Comparison of ENCODE assay signal across 24 cellular contexts in the genomic region with DNA sequence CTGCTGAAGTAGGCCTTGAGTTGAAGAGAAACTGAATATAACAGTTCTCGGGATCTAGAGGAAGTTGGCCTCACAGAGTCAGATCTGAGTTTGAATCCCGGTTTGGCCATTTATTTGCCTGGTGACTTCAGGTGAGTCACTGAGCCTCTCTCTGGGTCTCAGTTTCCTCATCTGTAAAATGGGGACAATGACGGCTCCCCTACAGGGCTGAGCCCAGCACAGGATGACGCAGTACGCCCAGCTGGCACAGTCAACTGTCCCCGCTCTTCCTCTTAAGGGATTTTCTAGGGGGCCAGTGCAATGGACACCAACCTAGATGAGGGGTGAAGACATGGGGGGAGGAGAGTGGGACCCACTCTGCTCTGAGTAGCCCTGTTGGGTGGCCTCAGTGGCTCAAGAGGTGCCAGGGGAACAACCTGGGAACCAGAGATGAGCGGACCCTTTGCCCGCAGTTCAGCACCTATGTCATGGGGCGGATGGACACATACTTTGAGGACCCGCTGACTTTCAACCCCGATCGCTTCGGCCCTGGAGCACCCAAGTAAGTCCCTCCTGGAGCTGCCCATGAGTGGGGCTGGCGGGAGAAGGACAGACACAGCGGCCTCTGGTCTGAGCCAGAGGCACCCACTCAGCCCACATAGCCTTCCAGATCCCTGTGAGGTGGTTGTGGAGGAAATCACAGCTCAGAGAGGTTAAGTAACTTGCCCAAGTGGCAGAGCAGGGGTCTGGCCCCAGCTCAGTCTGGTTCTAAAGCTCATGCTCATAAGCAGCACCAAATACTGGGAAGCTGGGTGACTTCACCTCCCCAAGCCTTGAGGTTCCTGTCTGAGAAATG. TPM values are rescaled to one million over a fixed set of nuclear protein-coding genes. Genes with fewer than 3 reads are reported as not detected.
A peak's percentile ranks its signal among the peaks of the same experiment; 100 is the strongest.
DNase-seq lines count a peak whose midpoint lies in the region; ATAC-seq and TF ChIP-seq lines count a peak whose summit lies in the region.
"Had no signal": no experiment of that assay in that cellular context is flagged by ENCODE, and none has a peak within 500 bp of the region (broad histone marks: within the 10 kb centered on the region; RNA-seq: fewer than 3 reads in every experiment).

No MANE protein-coding gene starts in this region.

- intact Hi-C loops in sigmoid colon (cut with DNase I), result no loop called here

- H3K4me3 ChIP-seq in WERI-Rb-1 (ENCODE audit: low read depth, low read length) (no peak overlapping the region), sigmoid colon (no peak overlapping the region), brain microvascular endothelial cell (ENCODE audit: low read depth, low read length) (no peak overlapping the region)
- H3K4me3 ChIP-seq: GM23248, pancreas, SJSA1, upper lobe of left lung had no signal

- DNase-seq in activated T-cell treated with anti-CD3 and anti-CD28 coated beads, Interleukin-2, amount 50 U/mL, for 24 hours, result peak; percentile 16
- no peak for DNase-seq in activated T-cell treated with anti-CD3 and anti-CD28 coated beads, Interleukin-2, amount 50 U/mL, for 72 hours
- DNase-seq in WERI-Rb-1 (no peak), left lobe of liver (ENCODE audit: low spot score) (peak; percentile 33), sigmoid colon (peak; percentile 38), brain microvascular endothelial cell (no peak)
- DNase-seq in activated CD8-positive, alpha-beta T cell treated with anti-CD3 and anti-CD28 coated beads, Interleukin-2, amount 10 ng/mL, durations not matched to agents 7 days and 5 days, result no peak
- DNase-seq: AML-193, cerebellar nuclear complex, GDM1, GM23248, left colon, NCI-H1694, NCI-H2171, NCI-H510A treated with DMSO at 0.1 percent for 48 hours, T-helper 1 cell had no signal

- TF ChIP-seq POLR2A in sigmoid colon (IDR thresholded peaks at IDR 0.05), result no peak

- no peaks in the 10 kb centered on the region for H3K36me3 Mint-ChIP-seq in activated T-cell treated with anti-CD3 and anti-CD28 coated beads, Interleukin-2, amount 50 U/mL, for 24 hours (ENCODE audit: low read depth)
- no peaks in the 10 kb centered on the region for H3K36me3 Mint-ChIP-seq in activated T-cell treated with anti-CD3 and anti-CD28 coated beads, Interleukin-2, amount 50 U/mL, for 72 hours (ENCODE audit: insufficient read depth in 2 of 2)
- H3K36me3 Mint-ChIP-seq in activated CD8-positive, alpha-beta T cell treated with anti-CD3 and anti-CD28 coated beads, Interleukin-2, amount 10 ng/mL, durations not matched to agents 7 days and 5 days (ENCODE audit: low read depth), result no peaks in the 10 kb centered on the region
- H3K36me3 Mint-ChIP-seq: activated naive CD8-positive, alpha-beta T cell treated with anti-CD3 and anti-CD28 coated beads, Interleukin-2, amount 10 ng/mL, durations not matched to agents 7 days and 5 days; naive thymus-derived CD4-positive, alpha-beta T cell had no signal

- in situ Hi-C loops in brain microvascular endothelial cell (cut with HindIII; ENCODE audit: low pct_ligation_motif_present, low sequenced_read_pairs), result loop anchor here (25.0 kb wide), 1 partner anchor 162 kb away; no protein-coding TSS in a partner anchor

- H3K9me3 ChIP-seq in WERI-Rb-1 (ENCODE audit: severe bottlenecking) (peaks cover 2% of the 10 kb centered on the region), sigmoid colon (no peaks in the 10 kb centered on the region)
- H3K9me3 ChIP-seq: pancreas, SJSA1, upper lobe of left lung had no signal

- H3K4me1 Mint-ChIP-seq in activated T-cell treated with anti-CD3 and anti-CD28 coated beads, Interleukin-2, amount 50 U/mL, for 24 hours (ENCODE audit: low read depth), result no peaks in the 10 kb centered on the region
- no peaks in the 10 kb centered on the region for H3K4me1 Mint-ChIP-seq in activated T-cell treated with anti-CD3 and anti-CD28 coated beads, Interleukin-2, amount 50 U/mL, for 72 hours (ENCODE audit: low read depth)
- H3K4me1 Mint-ChIP-seq in activated CD8-positive, alpha-beta T cell treated with anti-CD3 and anti-CD28 coated beads, Interleukin-2, amount 10 ng/mL, durations not matched to agents 7 days and 5 days (ENCODE audit: low read depth), result no peaks in the 10 kb centered on the region
- H3K4me1 Mint-ChIP-seq: activated naive CD8-positive, alpha-beta T cell treated with anti-CD3 and anti-CD28 coated beads, Interleukin-2, amount 10 ng/mL, durations not matched to agents 7 days and 5 days; activated T-helper 17 cell treated with anti-CD3 and anti-CD28 coated beads, Interleukin-2, amount 50 U/mL, for 72 hours had no signal

- POLR2A ChIA-PET in activated CD8-positive, alpha-beta T cell treated with anti-CD3 and anti-CD28 coated beads, Interleukin-2, amount 10 ng/mL, durations not matched to agents 7 days and 5 days (lab: Charles Lee), result no interaction called here

- peaks cover 38% of the 10 kb centered on the region for H3K27me3 Mint-ChIP-seq in activated T-cell treated with anti-CD3 and anti-CD28 coated beads, Interleukin-2, amount 50 U/mL, for 24 hours
- peaks cover 18% of the 10 kb centered on the region for H3K27me3 Mint-ChIP-seq in activated T-cell treated with anti-CD3 and anti-CD28 coated beads, Interleukin-2, amount 50 U/mL, for 72 hours (ENCODE audit: low read depth)
- H3K27me3 Mint-ChIP-seq in activated CD8-positive, alpha-beta T cell treated with anti-CD3 and anti-CD28 coated beads, Interleukin-2, amount 10 ng/mL, durations not matched to agents 7 days and 5 days (ENCODE audit: low read depth), result peaks cover 15% of the 10 kb centered on the region

- no peak overlapping the region for H3K4me3 Mint-ChIP-seq in activated T-cell treated with anti-CD3 and anti-CD28 coated beads, Interleukin-2, amount 50 U/mL, for 24 hours
- H3K4me3 Mint-ChIP-seq in activated T-cell treated with anti-CD3 and anti-CD28 coated beads, Interleukin-2, amount 50 U/mL, for 72 hours, result no peak overlapping the region
- no peak overlapping the region for H3K4me3 Mint-ChIP-seq in activated CD8-positive, alpha-beta T cell treated with anti-CD3 and anti-CD28 coated beads, Interleukin-2, amount 10 ng/mL, durations not matched to agents 7 days and 5 days
- H3K4me3 Mint-ChIP-seq: activated naive CD8-positive, alpha-beta T cell treated with anti-CD3 and anti-CD28 coated beads, Interleukin-2, amount 10 ng/mL, durations not matched to agents 7 days and 5 days; activated T-helper 17 cell treated with anti-CD3 and anti-CD28 coated beads, Interleukin-2, amount 50 U/mL, for 72 hours; naive thymus-derived CD4-positive, alpha-beta T cell had no signal

- ATAC-seq in activated T-cell treated with anti-CD3 and anti-CD28 coated beads, Interleukin-2, amount 50 U/mL, for 72 hours (replicated peaks in 1 of 2), result no peak
- no peak for ATAC-seq in left lobe of liver
- ATAC-seq in GM18517 (IDR thresholded peaks at IDR 0.05; ENCODE audit: unreplicated experiment), result no peak
- ATAC-seq in activated CD8-positive, alpha-beta T cell treated with anti-CD3 and anti-CD28 coated beads, Interleukin-2, amount 10 ng/mL, durations not matched to agents 7 days and 5 days, result no peak
- ATAC-seq: activated T-helper 17 cell treated with anti-CD3 and anti-CD28 coated beads, Interleukin-2, amount 50 U/mL, for 72 hours; left colon; naive thymus-derived CD4-positive, alpha-beta T cell; pancreas had no signal

- no peak for TF ChIP-seq EP300 in sigmoid colon (IDR thresholded peaks at IDR 0.05)

- H3K27ac Mint-ChIP-seq in activated T-cell treated with anti-CD3 and anti-CD28 coated beads, Interleukin-2, amount 50 U/mL, for 24 hours, result no peak overlapping the region
- no peak overlapping the region for H3K27ac Mint-ChIP-seq in activated T-cell treated with anti-CD3 and anti-CD28 coated beads, Interleukin-2, amount 50 U/mL, for 72 hours
- H3K27ac Mint-ChIP-seq in activated CD8-positive, alpha-beta T cell treated with anti-CD3 and anti-CD28 coated beads, Interleukin-2, amount 10 ng/mL, durations not matched to agents 7 days and 5 days, result no peak overlapping the region
- H3K27ac Mint-ChIP-seq: activated naive CD8-positive, alpha-beta T cell treated with anti-CD3 and anti-CD28 coated beads, Interleukin-2, amount 10 ng/mL, durations not matched to agents 7 days and 5 days; activated T-helper 17 cell treated with anti-CD3 and anti-CD28 coated beads, Interleukin-2, amount 50 U/mL, for 72 hours; naive thymus-derived CD4-positive, alpha-beta T cell had no signal

- H3K9me3 Mint-ChIP-seq in activated T-cell treated with anti-CD3 and anti-CD28 coated beads, Interleukin-2, amount 50 U/mL, for 24 hours, result no peaks in the 10 kb centered on the region
- H3K9me3 Mint-ChIP-seq in activated T-cell treated with anti-CD3 and anti-CD28 coated beads, Interleukin-2, amount 50 U/mL, for 72 hours, result no peaks in the 10 kb centered on the region
- H3K9me3 Mint-ChIP-seq in activated CD8-positive, alpha-beta T cell treated with anti-CD3 and anti-CD28 coated beads, Interleukin-2, amount 10 ng/mL, durations not matched to agents 7 days and 5 days (ENCODE audit: insufficient read depth), result no peaks in the 10 kb centered on the region
- H3K9me3 Mint-ChIP-seq: activated naive CD8-positive, alpha-beta T cell treated with anti-CD3 and anti-CD28 coated beads, Interleukin-2, amount 10 ng/mL, durations not matched to agents 7 days and 5 days; activated T-helper 17 cell treated with anti-CD3 and anti-CD28 coated beads, Interleukin-2, amount 50 U/mL, for 72 hours; naive thymus-derived CD4-positive, alpha-beta T cell had no signal

- H3K27me3 ChIP-seq in WERI-Rb-1 (ENCODE audit: insufficient read depth, low read depth, severe bottlenecking) (no peaks in the 10 kb centered on the region), sigmoid colon (no peaks in the 10 kb centered on the region), brain microvascular endothelial cell (replicated peaks) (no peaks in the 10 kb centered on the region)
- H3K27me3 ChIP-seq: pancreas, SJSA1, upper lobe of left lung had no signal

- CTCF ChIA-PET in activated CD8-positive, alpha-beta T cell treated with anti-CD3 and anti-CD28 coated beads, Interleukin-2, amount 10 ng/mL, durations not matched to agents 7 days and 5 days (lab: Charles Lee), result no interaction called here

- peaks cover 0 to 8% (median 3%) of the 10 kb centered on the region in 4 donors for H3K4me1 ChIP-seq in sigmoid colon
- H3K4me1 ChIP-seq: pancreas had no signal

- H3K36me3 ChIP-seq in WERI-Rb-1 (no peaks in the 10 kb centered on the region), sigmoid colon (no peaks in the 10 kb centered on the region), brain microvascular endothelial cell (replicated peaks) (no peaks in the 10 kb centered on the region)
- H3K36me3 ChIP-seq: pancreas, upper lobe of left lung had no signal

- H3K27ac ChIP-seq in WERI-Rb-1 (peak overlapping the region; percentile 82), sigmoid colon (no peak overlapping the region), brain microvascular endothelial cell (no peak overlapping the region)
- H3K27ac ChIP-seq: epithelial cell of prostate, GM23248, pancreas, SJSA1, upper lobe of left lung had no signal

- no peak for TF ChIP-seq CTCF in WERI-Rb-1 (IDR thresholded peaks at IDR 0.05; ENCODE audit: low read depth, low read length)
- TF ChIP-seq CTCF in sigmoid colon (IDR thresholded peaks at IDR 0.05), result no peak
- no peak for TF ChIP-seq CTCF in brain microvascular endothelial cell (IDR thresholded peaks at IDR 0.05; ENCODE audit: low read depth, low read length, missing control alignments)

- 93 to 94% methylated on average over 15 of the region's 15 CpGs for WGBS in sigmoid colon, 2 donors

RNA-seq across cellular contexts. Expression of a gene that starts 41.1 kb away (rescaled TPM):
- total RNA-seq in activated T-cell treated with anti-CD3 and anti-CD28 coated beads, Interleukin-2, amount 50 U/mL, for 72 hours, result under 1 TPM; 0.09 to 0.10 TPM
- total RNA-seq in left lobe of liver (1.5 TPM), sigmoid colon (1 to 10 TPM in 3 of 4 donors, under 1 TPM in 1; 0.36 to 2.0 (median 1.6) TPM)
- polyA plus RNA-seq in sigmoid colon, result under 1 TPM in 2 of 3 donors, not detected in 1; under 0.01 to 0.35 TPM
- total RNA-seq in activated CD8-positive, alpha-beta T cell treated with anti-CD3 and anti-CD28 coated beads, Interleukin-2, amount 10 ng/mL, durations not matched to agents 7 days and 5 days, result not detected

Comparison
In these comparisons a context has a peak if more than half of its experiments do, and no peak if none do; other contexts are left out.
1. DNase-seq: peak in activated T-cell treated with anti-CD3 and anti-CD28 coated beads, Interleukin-2, amount 50 U/mL, for 24 hours (single experiment), left lobe of liver (single experiment) and sigmoid colon (single experiment); none in activated T-cell treated with anti-CD3 and anti-CD28 coated beads, Interleukin-2, amount 50 U/mL, for 72 hours (0 of 2), WERI-Rb-1 (single experiment), brain microvascular endothelial cell (single experiment) and activated CD8-positive, alpha-beta T cell treated with anti-CD3 and anti-CD28 coated beads, Interleukin-2, amount 10 ng/mL, durations not matched to agents 7 days and 5 days (single experiment).